1 cellular context compared by ENCODE assay signal in the genomic region with DNA sequence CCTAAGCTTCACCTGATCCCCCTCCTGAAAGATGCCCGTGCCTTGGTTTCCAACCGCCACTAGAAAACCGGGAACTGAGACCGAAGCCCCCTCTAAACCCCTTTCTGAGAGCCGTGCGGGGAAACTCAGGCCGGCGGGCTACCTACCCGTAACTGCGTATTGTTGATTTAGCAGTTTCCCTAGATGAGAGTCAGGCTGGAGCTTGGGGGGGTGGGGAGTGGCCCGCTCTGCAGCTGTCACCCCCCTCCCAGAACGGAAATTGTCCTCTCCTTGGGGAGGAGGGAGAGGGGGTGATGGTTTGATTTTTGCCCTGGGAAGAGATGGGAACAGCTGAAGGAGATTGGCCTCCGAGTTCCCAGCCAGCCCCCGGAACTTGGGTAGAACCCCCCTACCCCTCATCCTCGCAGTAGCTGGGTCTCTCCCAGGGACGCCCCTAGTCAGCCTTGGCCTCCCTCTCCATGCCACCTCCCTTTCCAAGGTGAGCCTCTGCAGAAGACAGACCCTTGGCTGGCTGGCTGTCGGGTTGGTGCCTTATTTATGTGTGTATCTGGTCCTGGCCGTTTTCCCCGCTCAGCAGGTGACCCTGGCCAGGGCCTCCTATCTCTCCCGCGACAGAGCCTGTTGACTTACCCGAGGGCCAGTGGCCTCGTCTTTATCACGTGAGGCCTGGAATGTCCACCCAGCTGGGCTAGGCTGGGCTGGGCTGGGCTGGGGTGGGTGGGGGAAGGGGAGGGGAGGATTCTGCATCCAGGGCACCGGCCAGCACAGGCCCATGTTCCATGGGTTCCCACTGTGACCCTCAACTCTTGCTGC.
TF ChIP-seq lines count a peak whose summit lies in the region.

No MANE protein-coding gene starts in this region.

TF ChIP-seq in HepG2, 621 proteins besides CTCF, POLR2A, EP300 and RAD21 (continued from another document and continues in another):
- TF ChIP-seq ZNF646 (CRISPR knock-in tag; IDR thresholded peaks at IDR 0.05) (no peak), ATF7-NPFF (CRISPR knock-in tag; IDR thresholded peaks at IDR 0.05; ENCODE audit: low read depth) (peak; percentile 33; the same call in 1 of the 2 replicates), ZNF644 (CRISPR knock-in tag; IDR thresholded peaks at IDR 0.05; ENCODE audit: low read depth) (no peak), ELF3 (CRISPR knock-in tag; IDR thresholded peaks at IDR 0.05) (peak; percentile 40; the same call in 1 of the 2 replicates), ZBTB49 (CRISPR knock-in tag; IDR thresholded peaks at IDR 0.05; ENCODE audit: borderline replicate concordance) (no peak), SALL1 (CRISPR knock-in tag; IDR thresholded peaks at IDR 0.05) (peak; percentile 76), ZNF432 (CRISPR knock-in tag; IDR thresholded peaks at IDR 0.05; ENCODE audit: borderline replicate concordance) (no peak), ZNF264 (CRISPR knock-in tag; IDR thresholded peaks at IDR 0.05) (no peak), FOXP1 (IDR thresholded peaks at IDR 0.05) (no peak), FOXP1 (CRISPR knock-in tag; IDR thresholded peaks at IDR 0.05) (peak; percentile 79), ZNF567 (CRISPR knock-in tag; IDR thresholded peaks at IDR 0.05; ENCODE audit: borderline replicate concordance) (no peak), ZBTB44 (CRISPR knock-in tag; IDR thresholded peaks at IDR 0.05) (no peak), ZNF256 (CRISPR knock-in tag; conservative IDR thresholded peaks at IDR 0.05) (no peak), ZNF703 (CRISPR knock-in tag; IDR thresholded peaks at IDR 0.05; ENCODE audit: borderline replicate concordance) (no peak), ZBTB8A (CRISPR knock-in tag; IDR thresholded peaks at IDR 0.05; ENCODE audit: borderline replicate concordance, low read depth) (no peak), ZNF687 (CRISPR knock-in tag; IDR thresholded peaks at IDR 0.05) (peak; percentile 61), ZMAT5 (CRISPR knock-in tag; IDR thresholded peaks at IDR 0.05; ENCODE audit: borderline replicate concordance, low read depth) (no peak), ZBTB20 (CRISPR knock-in tag; IDR thresholded peaks at IDR 0.05; ENCODE audit: borderline replicate concordance, low read depth) (no peak), ELF1 (CRISPR knock-in tag; IDR thresholded peaks at IDR 0.05) (no peak), ZSCAN20 (CRISPR knock-in tag; IDR thresholded peaks at IDR 0.05; ENCODE audit: borderline replicate concordance) (no peak), CENPT (CRISPR knock-in tag; IDR thresholded peaks at IDR 0.05; ENCODE audit: low read depth) (no peak), EED (CRISPR knock-in tag; IDR thresholded peaks at IDR 0.05) (no peak), ZNF543 (CRISPR knock-in tag; IDR thresholded peaks at IDR 0.05) (no peak), ZSCAN31 (CRISPR knock-in tag; IDR thresholded peaks at IDR 0.05; ENCODE audit: low read depth) (no peak), ZC3H4 (CRISPR knock-in tag; IDR thresholded peaks at IDR 0.05; ENCODE audit: borderline replicate concordance) (no peak), SRY (CRISPR knock-in tag; IDR thresholded peaks at IDR 0.05) (no peak)
- TF ChIP-seq, protein P1, sequence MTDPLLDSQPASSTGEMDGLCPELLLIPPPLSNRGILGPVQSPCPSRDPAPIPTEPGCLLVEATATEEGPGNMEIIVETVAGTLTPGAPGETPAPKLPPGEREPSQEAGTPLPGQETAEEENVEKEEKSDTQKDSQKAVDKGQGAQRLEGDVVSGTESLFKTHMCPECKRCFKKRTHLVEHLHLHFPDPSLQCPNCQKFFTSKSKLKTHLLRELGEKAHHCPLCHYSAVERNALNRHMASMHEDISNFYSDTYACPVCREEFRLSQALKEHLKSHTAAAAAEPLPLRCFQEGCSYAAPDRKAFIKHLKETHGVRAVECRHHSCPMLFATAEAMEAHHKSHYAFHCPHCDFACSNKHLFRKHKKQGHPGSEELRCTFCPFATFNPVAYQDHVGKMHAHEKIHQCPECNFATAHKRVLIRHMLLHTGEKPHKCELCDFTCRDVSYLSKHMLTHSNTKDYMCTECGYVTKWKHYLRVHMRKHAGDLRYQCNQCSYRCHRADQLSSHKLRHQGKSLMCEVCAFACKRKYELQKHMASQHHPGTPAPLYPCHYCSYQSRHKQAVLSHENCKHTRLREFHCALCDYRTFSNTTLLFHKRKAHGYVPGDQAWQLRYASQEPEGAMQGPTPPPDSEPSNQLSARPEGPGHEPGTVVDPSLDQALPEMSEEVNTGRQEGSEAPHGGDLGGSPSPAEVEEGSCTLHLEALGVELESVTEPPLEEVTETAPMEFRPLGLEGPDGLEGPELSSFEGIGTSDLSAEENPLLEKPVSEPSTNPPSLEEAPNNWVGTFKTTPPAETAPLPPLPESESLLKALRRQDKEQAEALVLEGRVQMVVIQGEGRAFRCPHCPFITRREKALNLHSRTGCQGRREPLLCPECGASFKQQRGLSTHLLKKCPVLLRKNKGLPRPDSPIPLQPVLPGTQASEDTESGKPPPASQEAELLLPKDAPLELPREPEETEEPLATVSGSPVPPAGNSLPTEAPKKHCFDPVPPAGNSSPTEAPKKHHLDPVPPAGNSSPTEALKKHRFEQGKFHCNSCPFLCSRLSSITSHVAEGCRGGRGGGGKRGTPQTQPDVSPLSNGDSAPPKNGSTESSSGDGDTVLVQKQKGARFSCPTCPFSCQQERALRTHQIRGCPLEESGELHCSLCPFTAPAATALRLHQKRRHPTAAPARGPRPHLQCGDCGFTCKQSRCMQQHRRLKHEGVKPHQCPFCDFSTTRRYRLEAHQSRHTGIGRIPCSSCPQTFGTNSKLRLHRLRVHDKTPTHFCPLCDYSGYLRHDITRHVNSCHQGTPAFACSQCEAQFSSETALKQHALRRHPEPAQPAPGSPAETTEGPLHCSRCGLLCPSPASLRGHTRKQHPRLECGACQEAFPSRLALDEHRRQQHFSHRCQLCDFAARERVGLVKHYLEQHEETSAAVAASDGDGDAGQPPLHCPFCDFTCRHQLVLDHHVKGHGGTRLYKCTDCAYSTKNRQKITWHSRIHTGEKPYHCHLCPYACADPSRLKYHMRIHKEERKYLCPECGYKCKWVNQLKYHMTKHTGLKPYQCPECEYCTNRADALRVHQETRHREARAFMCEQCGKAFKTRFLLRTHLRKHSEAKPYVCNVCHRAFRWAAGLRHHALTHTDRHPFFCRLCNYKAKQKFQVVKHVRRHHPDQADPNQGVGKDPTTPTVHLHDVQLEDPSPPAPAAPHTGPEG (CRISPR knock-in tag; IDR thresholded peaks at IDR 0.05), result no peak
